In genomic region chr10:103193107-103193819, GRCh38 we compare ENCODE assay signal across 8 cellular contexts.
DNase-seq lines count a peak whose midpoint lies in the region; ATAC-seq lines count a peak whose summit lies in the region.

Gene NT5C2, minus strand, starts transcription at chr10:103193272. Its CDS starts 18,314 bp downstream, at chr10:103174958.

- no peaks in the 10 kb centered on the region for H3K9me3 Mint-ChIP-seq in central memory CD8-positive, alpha-beta T cell

- peaks cover 37% of the 10 kb centered on the region for H3K4me1 Mint-ChIP-seq in central memory CD8-positive, alpha-beta T cell

- H3K27ac Mint-ChIP-seq in central memory CD8-positive, alpha-beta T cell (ENCODE audit: low read depth) = peak within 1 kb of the TSS; percentile 99

- peak; percentile 13 for DNase-seq in NCI-H2029 (lab: John Stamatoyannopoulos, UW)
- no peak for DNase-seq in NCI-H2029 treated with DMSO at 0.1 percent for 48 hours (lab: John Stamatoyannopoulos, UW)
- DNase-seq in NCI-H2171 (lab: John Stamatoyannopoulos, UW) = peak; percentile 57
- DNase-seq in activated CD4-positive, CD25-positive, alpha-beta regulatory T cell treated with anti-CD3 and anti-CD28 coated beads, Interleukin-2, amount 50 U/mL, for 16 hours (ENCODE audit: low read depth, low spot score) = peak; percentile 48
- peak; percentile 46 to 55 for DNase-seq in central memory CD8-positive, alpha-beta T cell (ENCODE audit: low spot score in 2 of 2)
- peak; percentile 84 for DNase-seq in islet precursor cell
- DNase-seq in stimulated activated CD4-positive, alpha-beta T cell treated with anti-CD3 and anti-CD28 coated beads, Interleukin-12 subunit alpha, Interleukin-12 subunit beta, amount 100 ng/mL, for 4 hours = peak; percentile 83

- peaks cover 16% of the 10 kb centered on the region for H3K36me3 Mint-ChIP-seq in central memory CD8-positive, alpha-beta T cell (ENCODE audit: insufficient read depth)

- no peaks in the 10 kb centered on the region for H3K27me3 Mint-ChIP-seq in central memory CD8-positive, alpha-beta T cell

- ATAC-seq in HG02884 (IDR thresholded peaks at IDR 0.05; ENCODE audit: unreplicated experiment) = peak; percentile 44
- ATAC-seq in central memory CD8-positive, alpha-beta T cell (replicated peaks; ENCODE audit: extremely low read depth, poor library complexity, severe bottlenecking) = peak; percentile 84

- peak within 1 kb of the TSS; percentile 100 for H3K4me3 Mint-ChIP-seq in central memory CD8-positive, alpha-beta T cell
